In genomic region chr14:89407856-89408255, GRCh38 we compare ENCODE assay signal across 2 cellular contexts.
TF ChIP-seq lines count a peak whose summit lies in the region.

No MANE protein-coding gene starts in this region.

TF ChIP-seq in GM23338, 12 proteins besides CTCF, POLR2A, EP300 and RAD21:
- no peak for TF ChIP-seq ZNF331 (CRISPR knock-in tag; IDR thresholded peaks at IDR 0.05; ENCODE audit: low read depth)
- no peak for TF ChIP-seq REST (IDR thresholded peaks at IDR 0.05; ENCODE audit: unreplicated experiment)
TF ChIP-seq in GM23338: peak in this region for 0.

TF ChIP-seq in HepG2, 621 proteins besides CTCF, POLR2A, EP300 and RAD21:
- TF ChIP-seq STAG1 (CRISPR knock-in tag; IDR thresholded peaks at IDR 0.05) = 0 out of 2 replicates have a peak, but pooled peaks have one; percentile 7
- peak; percentile 15; the same call in 1 of the 2 replicates for TF ChIP-seq ZNF280D (CRISPR knock-in tag; IDR thresholded peaks at IDR 0.05)
- no peak for TF ChIP-seq AHDC1 (CRISPR knock-in tag; IDR thresholded peaks at IDR 0.05; ENCODE audit: borderline replicate concordance)
